Comparison of ENCODE assay signal across 25 cellular contexts in the genomic region with DNA sequence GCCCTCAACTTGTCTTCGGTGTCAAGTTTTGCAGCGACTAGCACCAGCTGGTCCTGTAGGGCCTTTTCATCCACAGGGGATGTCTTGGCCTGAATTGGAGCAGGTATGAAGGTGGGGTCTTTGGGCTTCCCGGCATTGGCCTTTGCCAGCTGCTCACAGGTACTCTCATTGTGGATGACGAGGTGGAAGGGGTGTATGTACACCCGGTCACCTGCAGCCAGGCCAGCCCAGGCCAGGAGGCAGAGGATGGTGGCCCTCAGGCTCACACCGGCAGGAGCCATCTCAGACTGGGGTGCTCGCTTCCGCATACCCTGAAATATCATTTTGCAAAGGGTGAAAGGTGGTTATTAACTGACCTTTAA. TPM values are rescaled to one million over a fixed set of nuclear protein-coding genes. Genes with fewer than 3 reads are reported as not detected.
"Had no signal": no experiment of that assay in that cellular context is flagged by ENCODE, and none has a peak within 500 bp of the region (broad histone marks: within the 10 kb centered on the region; RNA-seq: fewer than 3 reads in every experiment).

No MANE protein-coding gene starts in this region.

- ATAC-seq: natural killer cell; right cardiac atrium; stimulated activated memory B cell treated with anti-CD40 and anti-IgM and Interleukin-4, amounts not matched to agents 10 μg/mL and 1 μg/mL and 100 μg/mL, for 72 hours had no signal

- H3K9me3 ChIP-seq: ovary, prostate gland, sigmoid colon, tibial nerve, uterus had no signal

- H2AFZ ChIP-seq: hepatocyte, neural progenitor cell had no signal

- FAIRE-seq: small intestine had no signal

- H3K36me3 ChIP-seq: neural progenitor cell, ovary, prostate gland, sigmoid colon, spleen, tibial nerve, uterus had no signal

- H3K9ac ChIP-seq: neural progenitor cell had no signal

- DNase-seq: islet precursor cell; mesendoderm; naive B cell; natural killer cell; nephron progenitor cell; ovary; retina; sigmoid colon; small intestine; spleen; stimulated activated CD4-positive, alpha-beta T cell treated with anti-CD3 and anti-CD28 coated beads, Interleukin-4, amount 100 ng/mL, for 24 hours; stimulated activated CD8-positive, alpha-beta memory T cell treated with anti-CD3 and anti-CD28 coated beads, Interleukin-4, amount 100 ng/mL, for 48 hours; stimulated activated naive CD4-positive, alpha-beta T cell treated with Interleukin-2 at 50 U/mL for 16 hours; stimulated activated naive CD8-positive, alpha-beta T cell treated with anti-CD3 and anti-CD28 coated beads, Interleukin-15, amount 100 ng/mL, for 72 hours; uterus had no signal

- H3K4me3 ChIP-seq: hepatocyte, lung, neural progenitor cell, ovary, prostate gland, sigmoid colon, spleen, tibial nerve, uterus had no signal

- H3K4me2 ChIP-seq: hepatocyte, neural progenitor cell had no signal

- H3K4me1 ChIP-seq: prostate gland, spleen, uterus had no signal

- H3K27ac ChIP-seq: hepatocyte, neural progenitor cell, ovary, prostate gland, sigmoid colon, spleen, tibial nerve, uterus had no signal

- H3K27me3 ChIP-seq: hepatocyte, neural progenitor cell, ovary, sigmoid colon, tibial nerve, uterus had no signal

RNA-seq across cellular contexts. Expression of a gene that starts 3.4 kb away (rescaled TPM):
- total RNA-seq: mononuclear cell, natural killer cell had no signal

RNA-seq across cellular contexts. Expression of a gene that starts 36.7 kb away (rescaled TPM):
- total RNA-seq: mononuclear cell, natural killer cell, omental fat pad, spleen, temporal lobe had no signal
